In genomic region chr20:31901615-31902014, GRCh38 we compare ENCODE assay signal across 1 cellular context.
TF ChIP-seq lines count a peak whose summit lies in the region.

No MANE protein-coding gene starts in this region.

TF ChIP-seq in H1, 55 proteins besides CTCF, POLR2A, EP300 and RAD21:
- TF ChIP-seq ATF3 (IDR thresholded peaks at IDR 0.05; ENCODE audit: insufficient read depth, low read depth, low read length) (no peak), TAF1 (IDR thresholded peaks at IDR 0.05; ENCODE audit: low read depth, low read length) (no peak), FOSL1 (IDR thresholded peaks at IDR 0.05; ENCODE audit: insufficient read depth, low read depth, low read length) (no peak), JUN (IDR thresholded peaks at IDR 0.05; ENCODE audit: low read depth, low read length) (no peak), NANOG (IDR thresholded peaks at IDR 0.05; ENCODE audit: insufficient read depth, low read depth, low read length, poor library complexity, severe bottlenecking) (no peak), SP1 (IDR thresholded peaks at IDR 0.05; ENCODE audit: low read depth, low read length) (no peak), KDM4A (IDR thresholded peaks at IDR 0.05; ENCODE audit: low read depth, low read length, severe bottlenecking) (no peak)
